In genomic region chr2:235666240-235666781, GRCh38 we compare ENCODE assay signal across 8 cellular contexts.
DNase-seq lines count a peak whose midpoint lies in the region; ATAC-seq and TF ChIP-seq lines count a peak whose summit lies in the region.

No MANE protein-coding gene starts in this region.

- H3K27ac ChIP-seq in HUES64 (ENCODE audit: low read depth, low read length), result 0 out of 2 replicates have a peak overlapping the region, but pooled peaks have one; percentile 8
- peak overlapping the region; percentile 77 for H3K27ac ChIP-seq in SJCRH30
- H3K27ac ChIP-seq in esophagus muscularis mucosa (replicated peaks in 1 of 4), result peak overlapping the region; percentile 69 to 81 (median 73)

- TF ChIP-seq EP300 in esophagus muscularis mucosa (IDR thresholded peaks at IDR 0.05), result no peak

- TF ChIP-seq CTCF in AG09319 (IDR thresholded peaks at IDR 0.05; ENCODE audit: low read depth, low read length), result no peak
- TF ChIP-seq CTCF in esophagus muscularis mucosa (IDR thresholded peaks at IDR 0.05), result peak in 1 of 3 experiments; percentile 21
- no peak for TF ChIP-seq CTCF in mucosa of descending colon (IDR thresholded peaks at IDR 0.05)

- peak overlapping the region; percentile 51 for H3K9ac ChIP-seq in HUES64 (ENCODE audit: low read depth, low read length)

- H3K4me1 ChIP-seq in HUES64 (ENCODE audit: insufficient read depth, low read length), result peaks cover 43% of the 10 kb centered on the region
- H3K4me1 ChIP-seq in SJCRH30, result peaks cover 13% of the 10 kb centered on the region; the same call in 1 of the 2 replicates
- H3K4me1 ChIP-seq in esophagus muscularis mucosa, result peaks cover 23 to 43% (median 42%) of the 10 kb centered on the region in 4 donors
- H3K4me1 ChIP-seq in mucosa of descending colon (ENCODE audit: low read depth), result peaks cover 17% of the 10 kb centered on the region

- H3K36me3 ChIP-seq in HUES64 (ENCODE audit: insufficient read depth, low read length), result no peaks in the 10 kb centered on the region
- H3K36me3 ChIP-seq in SJCRH30, result no peaks in the 10 kb centered on the region
- no peaks in the 10 kb centered on the region for H3K36me3 ChIP-seq in esophagus muscularis mucosa
- no peaks in the 10 kb centered on the region for H3K36me3 ChIP-seq in mucosa of descending colon (ENCODE audit: low read depth)

- H3K9me3 ChIP-seq in HUES64 (ENCODE audit: insufficient read depth, low read depth, low read length), result no peaks in the 10 kb centered on the region
- H3K9me3 ChIP-seq in SJCRH30 (replicated peaks), result no peaks in the 10 kb centered on the region
- H3K9me3 ChIP-seq in esophagus muscularis mucosa, result no peaks in the 10 kb centered on the region
- no peaks in the 10 kb centered on the region for H3K9me3 ChIP-seq in mucosa of descending colon

- 6% methylated on average over 4 of the region's 4 CpGs for WGBS in HUES64
- WGBS in esophagus muscularis mucosa, result 2% methylated on average over 4 of the region's 4 CpGs

- peak overlapping the region; percentile 39 for H3K4me3 ChIP-seq in HUES64 (ENCODE audit: low read length)
- peak overlapping the region; percentile 52 for H3K4me3 ChIP-seq in SJCRH30
- H3K4me3 ChIP-seq in esophagus muscularis mucosa, result peak overlapping the region; percentile 36 to 53 (median 45)
- H3K4me3 ChIP-seq in mucosa of descending colon, result no peak overlapping the region

- ATAC-seq in mucosa of descending colon (peak; percentile 36), HG03342 (IDR thresholded peaks at IDR 0.05; ENCODE audit: unreplicated experiment) (no peak), GM21786 (IDR thresholded peaks at IDR 0.05; ENCODE audit: unreplicated experiment) (no peak)

- intact Hi-C loops in esophagus muscularis mucosa (cut with DNase I), result no loop called here
- intact Hi-C loops in mucosa of descending colon (cut with DNase I, micrococcal nuclease), result no loop called here

- DNase-seq in AG09319 (ENCODE audit: extremely low read depth, low read depth) (peak; percentile 44), SJCRH30 (peak; percentile 69 to 92), esophagus muscularis mucosa (ENCODE audit: extremely low spot score) (no peak), mucosa of descending colon (peak in 1 of 3 donors; percentile 70)
- no peak for DNase-seq in NK-92 treated with Interleukin-12 subunit alpha and Interleukin-12 subunit beta, amount 100 ng/mL, for 24 hours (lab: John Stamatoyannopoulos, UW)

- peaks cover 10% of the 10 kb centered on the region for H3K27me3 ChIP-seq in HUES64 (ENCODE audit: insufficient read depth, low read length)
- H3K27me3 ChIP-seq in SJCRH30, result no peaks in the 10 kb centered on the region
- peaks cover 0 to 5% (median 0%) of the 10 kb centered on the region in 4 donors for H3K27me3 ChIP-seq in esophagus muscularis mucosa

- no peak for TF ChIP-seq POLR2A in esophagus muscularis mucosa (IDR thresholded peaks at IDR 0.05; ENCODE audit: low read depth)

Comparison
In these comparisons a context has a peak if more than half of its experiments do, and no peak if none do; other contexts are left out.
1. DNase-seq: peak in AG09319 (single experiment) and SJCRH30 (2 of 2); none in esophagus muscularis mucosa (single experiment) and NK-92 treated with Interleukin-12 subunit alpha and Interleukin-12 subunit beta, amount 100 ng/mL, for 24 hours (single experiment).
2. H3K27ac ChIP-seq: peak in every context shown above with its lines; median percentile 77 in SJCRH30; 73 in esophagus muscularis mucosa; 8 in HUES64.